Comparison of ENCODE assay signal across 7 cellular contexts in the genomic region with DNA sequence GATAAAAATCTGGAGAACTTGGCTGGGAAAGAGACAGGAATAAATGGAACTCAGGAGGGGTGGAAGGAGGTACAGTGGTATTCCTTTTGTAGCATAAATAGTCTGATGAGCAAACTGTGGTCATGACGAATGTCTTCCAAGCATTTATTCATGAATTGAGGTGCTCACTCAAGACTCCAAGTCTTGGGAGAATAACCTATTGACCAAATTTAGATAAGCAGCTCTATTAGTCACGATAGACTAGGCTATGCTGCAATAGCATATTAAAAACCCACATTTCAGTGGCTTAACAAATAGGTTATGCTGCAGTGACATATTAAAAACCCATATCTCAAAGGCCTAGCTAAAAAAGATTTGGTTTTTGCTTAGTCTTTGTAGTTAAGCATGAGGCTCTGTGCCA. TPM values are rescaled to one million over a fixed set of nuclear protein-coding genes. Genes with fewer than 3 reads are reported as not detected.
"Had no signal": no experiment of that assay in that cellular context is flagged by ENCODE, and none has a peak within 500 bp of the region (broad histone marks: within the 10 kb centered on the region; RNA-seq: fewer than 3 reads in every experiment).

No MANE protein-coding gene starts in this region.

- H3K4me3 Mint-ChIP-seq: IgD-negative memory B cell had no signal

- H3K36me3 Mint-ChIP-seq: IgD-negative memory B cell had no signal

- H3K4me3 ChIP-seq: K562 had no signal

- H3K27ac Mint-ChIP-seq: IgD-negative memory B cell had no signal

- DNase-seq: IMR-90, KBM-7 had no signal

- H3K4me1 Mint-ChIP-seq: IgD-negative memory B cell had no signal

- FAIRE-seq: HepG2, HTR-8/SVneo, K562 had no signal

- H3K27ac ChIP-seq: HL-60 had no signal

RNA-seq across cellular contexts. Expression of a gene that starts 24.3 kb away (rescaled TPM):
- polyA plus RNA-seq: IgD-negative memory B cell had no signal
